15 cellular contexts compared by ENCODE assay signal in genomic region chr2:231017250-231017636, GRCh38. TPM values are rescaled to one million over a fixed set of nuclear protein-coding genes. Genes with fewer than 3 reads are reported as not detected.
DNase-seq lines count a peak whose midpoint lies in the region; ATAC-seq and TF ChIP-seq lines count a peak whose summit lies in the region.
"Had no signal": no experiment of that assay in that cellular context is flagged by ENCODE, and none has a peak within 500 bp of the region (broad histone marks: within the 10 kb centered on the region; RNA-seq: fewer than 3 reads in every experiment).

No MANE protein-coding gene starts in this region.

- no peak overlapping the region for H3K4me3 ChIP-seq in NB4 (ENCODE audit: low read depth, low read length)
- H3K4me3 ChIP-seq in fibroblast of mammary gland (ENCODE audit: control insufficient read depth, low read depth, low read length), result no peak overlapping the region

- TF ChIP-seq CTCF in NB4 (IDR thresholded peaks at IDR 0.05; ENCODE audit: low read depth, low read length), result no peak
- no peak for TF ChIP-seq CTCF in fibroblast of mammary gland (conservative IDR thresholded peaks at IDR 0.05; ENCODE audit: control insufficient read depth, insufficient read depth, low read depth, low read length)
- TF ChIP-seq CTCF in glutamatergic neuron (IDR thresholded peaks at IDR 0.05; ENCODE audit: partially characterized antibody, unreplicated experiment), result no peak

- H3K27ac Mint-ChIP-seq in stimulated activated naive CD8-positive, alpha-beta T cell treated with anti-CD3 and anti-CD28 coated beads, Interleukin-15, amount 100 ng/mL, for 72 hours, result no peak overlapping the region
- no peak overlapping the region for H3K27ac Mint-ChIP-seq in glutamatergic neuron (ENCODE audit: unreplicated experiment)
- H3K27ac Mint-ChIP-seq: activated T-helper 1 cell treated with anti-CD3 and anti-CD28 coated beads, Interleukin-12 subunit alpha, Interleukin-12 subunit beta, Interleukin-2, Interleukin-4 antibody, amounts not matched to agents 30 ng/mL and 10 ng/mL and 1 ng/mL, durations not matched to agents 14 hours and 24 hours and 36 hours; T-cell had no signal

- no peak for ATAC-seq in stimulated activated naive CD8-positive, alpha-beta T cell treated with anti-CD3 and anti-CD28 coated beads, Interleukin-15, Interleukin-2, amounts not matched to agents 100 U/mL and 50 U/mL, for 24 hours
- ATAC-seq in stimulated activated naive CD8-positive, alpha-beta T cell treated with anti-CD3 and anti-CD28 coated beads, Interleukin-15, amount 100 ng/mL, for 72 hours, result no peak
- ATAC-seq in HG03342 (IDR thresholded peaks at IDR 0.05; ENCODE audit: unreplicated experiment) (no peak), GM21390 (IDR thresholded peaks at IDR 0.05; ENCODE audit: unreplicated experiment) (no peak)
- ATAC-seq: left cardiac atrium, T-cell had no signal

- peaks cover 44% of the 10 kb centered on the region for H3K27me3 Mint-ChIP-seq in stimulated activated naive CD8-positive, alpha-beta T cell treated with anti-CD3 and anti-CD28 coated beads, Interleukin-15, amount 100 ng/mL, for 72 hours
- no peaks in the 10 kb centered on the region for H3K27me3 Mint-ChIP-seq in glutamatergic neuron (ENCODE audit: unreplicated experiment)

- no peak overlapping the region for H3K4me3 Mint-ChIP-seq in stimulated activated naive CD8-positive, alpha-beta T cell treated with anti-CD3 and anti-CD28 coated beads, Interleukin-15, amount 100 ng/mL, for 72 hours
- no peak overlapping the region for H3K4me3 Mint-ChIP-seq in glutamatergic neuron (ENCODE audit: unreplicated experiment)
- H3K4me3 Mint-ChIP-seq: activated T-helper 1 cell treated with anti-CD3 and anti-CD28 coated beads, Interleukin-12 subunit alpha, Interleukin-12 subunit beta, Interleukin-2, Interleukin-4 antibody, amounts not matched to agents 30 ng/mL and 10 ng/mL and 1 ng/mL, durations not matched to agents 14 hours and 24 hours and 36 hours; T-cell had no signal

- no peak for TF ChIP-seq POLR2A in NB4 (IDR thresholded peaks at IDR 0.05; ENCODE audit: extremely low read depth, insufficient read length)

- H3K9me3 Mint-ChIP-seq in stimulated activated naive CD8-positive, alpha-beta T cell treated with anti-CD3 and anti-CD28 coated beads, Interleukin-15, amount 100 ng/mL, for 72 hours, result no peaks in the 10 kb centered on the region
- peaks cover 3% of the 10 kb centered on the region for H3K9me3 Mint-ChIP-seq in glutamatergic neuron (ENCODE audit: unreplicated experiment)
- H3K9me3 Mint-ChIP-seq: activated T-helper 1 cell treated with anti-CD3 and anti-CD28 coated beads, Interleukin-12 subunit alpha, Interleukin-12 subunit beta, Interleukin-2, Interleukin-4 antibody, amounts not matched to agents 30 ng/mL and 10 ng/mL and 1 ng/mL, durations not matched to agents 14 hours and 24 hours and 36 hours; T-cell had no signal

- no peaks in the 10 kb centered on the region for H3K36me3 Mint-ChIP-seq in glutamatergic neuron (ENCODE audit: unreplicated experiment)
- H3K36me3 Mint-ChIP-seq: T-cell had no signal

- DNase-seq in stimulated activated naive CD8-positive, alpha-beta T cell treated with anti-CD3 and anti-CD28 coated beads, Interleukin-15, Interleukin-2, amounts not matched to agents 100 U/mL and 50 U/mL, for 24 hours, result peak; percentile 25
- no peak for DNase-seq in stimulated activated naive CD8-positive, alpha-beta T cell treated with anti-CD3 and anti-CD28 coated beads, Interleukin-15, amount 100 ng/mL, for 72 hours
- peak; percentile 31 for DNase-seq in NB4 (ENCODE audit: low read depth)
- DNase-seq in fibroblast of mammary gland (ENCODE audit: low read depth), result peak; percentile 4
- no peak for DNase-seq in glutamatergic neuron
- DNase-seq: left cardiac atrium; NCI-H187; retina; stimulated activated CD4-positive, alpha-beta T cell treated with anti-CD3 and anti-CD28 coated beads, Interleukin-4, amount 100 ng/mL, for 1 hour; stimulated activated naive CD4-positive, alpha-beta T cell treated with Interleukin-2 at 50 U/mL for 16 hours had no signal

- no peaks in the 10 kb centered on the region for H3K4me1 Mint-ChIP-seq in stimulated activated naive CD8-positive, alpha-beta T cell treated with anti-CD3 and anti-CD28 coated beads, Interleukin-15, amount 100 ng/mL, for 72 hours
- no peaks in the 10 kb centered on the region for H3K4me1 Mint-ChIP-seq in glutamatergic neuron (ENCODE audit: low read depth, unreplicated experiment)
- H3K4me1 Mint-ChIP-seq: T-cell had no signal

RNA-seq across cellular contexts. Expression of gene C2orf72, which starts 20.1 kb away (rescaled TPM):
- total RNA-seq in glutamatergic neuron (ENCODE audit: unreplicated experiment), result 0.42 TPM
- total RNA-seq: activated T-helper 1 cell treated with anti-CD3 and anti-CD28 coated beads, Interleukin-12 subunit alpha, Interleukin-12 subunit beta, Interleukin-2, Interleukin-4 antibody, amounts not matched to agents 30 ng/mL and 10 ng/mL and 1 ng/mL, durations not matched to agents 14 hours and 24 hours and 36 hours; myocyte had no signal

RNA-seq across cellular contexts. Expression of gene SPATA3, which starts 21.3 kb away (rescaled TPM):
- not detected for total RNA-seq in glutamatergic neuron (ENCODE audit: unreplicated experiment)
- total RNA-seq: activated T-helper 1 cell treated with anti-CD3 and anti-CD28 coated beads, Interleukin-12 subunit alpha, Interleukin-12 subunit beta, Interleukin-2, Interleukin-4 antibody, amounts not matched to agents 30 ng/mL and 10 ng/mL and 1 ng/mL, durations not matched to agents 14 hours and 24 hours and 36 hours; left cardiac atrium; myocyte; T-cell had no signal

RNA-seq across cellular contexts. Expression of gene PSMD1, which starts 39.4 kb away (rescaled TPM):
- 126 TPM for total RNA-seq in glutamatergic neuron (ENCODE audit: unreplicated experiment)

Comparison
In these comparisons a context has a peak if more than half of its experiments do, and no peak if none do; other contexts are left out.
1. DNase-seq: peak in stimulated activated naive CD8-positive, alpha-beta T cell treated with anti-CD3 and anti-CD28 coated beads, Interleukin-15, Interleukin-2, amounts not matched to agents 100 U/mL and 50 U/mL, for 24 hours (single experiment), NB4 (single experiment) and fibroblast of mammary gland (single experiment); none in stimulated activated naive CD8-positive, alpha-beta T cell treated with anti-CD3 and anti-CD28 coated beads, Interleukin-15, amount 100 ng/mL, for 72 hours (0 of 2) and glutamatergic neuron (single experiment).